ENCODE assay signal across 1 cellular context in the genomic region with DNA sequence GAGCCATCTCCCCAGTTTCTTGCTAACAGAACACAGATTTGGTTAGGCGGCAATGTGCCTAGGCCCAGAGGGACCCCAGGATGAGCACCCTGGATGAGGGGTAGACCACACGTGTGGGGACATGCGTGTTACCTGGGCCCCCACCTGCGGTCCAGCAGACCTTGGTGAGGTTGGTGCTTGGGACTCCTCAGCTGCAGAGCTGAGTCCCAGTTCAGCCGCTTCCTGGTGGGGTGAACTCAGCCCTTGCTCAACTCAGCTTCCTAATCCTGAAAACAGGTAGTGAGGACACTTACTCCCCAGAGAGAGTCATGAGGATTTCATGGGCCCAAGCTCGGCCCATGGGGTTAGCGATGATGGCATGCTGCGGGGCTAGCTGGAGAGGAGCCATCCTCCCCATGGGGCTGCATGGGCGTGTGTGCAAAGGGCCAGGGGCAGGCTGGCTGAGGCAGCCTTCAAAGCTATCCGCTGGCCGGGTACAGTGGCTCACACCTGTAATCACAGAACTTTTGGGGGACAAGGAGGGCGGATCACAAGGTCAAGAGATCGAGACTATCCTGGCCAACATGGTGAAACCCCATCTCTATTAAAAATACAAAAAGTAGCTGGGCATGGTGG.
TF ChIP-seq lines count a peak whose summit lies in the region.

No MANE protein-coding gene starts in this region.

TF ChIP-seq in WTC11, 78 proteins besides CTCF, POLR2A, EP300 and RAD21 (continued from another document):
- TF ChIP-seq, protein P1, sequence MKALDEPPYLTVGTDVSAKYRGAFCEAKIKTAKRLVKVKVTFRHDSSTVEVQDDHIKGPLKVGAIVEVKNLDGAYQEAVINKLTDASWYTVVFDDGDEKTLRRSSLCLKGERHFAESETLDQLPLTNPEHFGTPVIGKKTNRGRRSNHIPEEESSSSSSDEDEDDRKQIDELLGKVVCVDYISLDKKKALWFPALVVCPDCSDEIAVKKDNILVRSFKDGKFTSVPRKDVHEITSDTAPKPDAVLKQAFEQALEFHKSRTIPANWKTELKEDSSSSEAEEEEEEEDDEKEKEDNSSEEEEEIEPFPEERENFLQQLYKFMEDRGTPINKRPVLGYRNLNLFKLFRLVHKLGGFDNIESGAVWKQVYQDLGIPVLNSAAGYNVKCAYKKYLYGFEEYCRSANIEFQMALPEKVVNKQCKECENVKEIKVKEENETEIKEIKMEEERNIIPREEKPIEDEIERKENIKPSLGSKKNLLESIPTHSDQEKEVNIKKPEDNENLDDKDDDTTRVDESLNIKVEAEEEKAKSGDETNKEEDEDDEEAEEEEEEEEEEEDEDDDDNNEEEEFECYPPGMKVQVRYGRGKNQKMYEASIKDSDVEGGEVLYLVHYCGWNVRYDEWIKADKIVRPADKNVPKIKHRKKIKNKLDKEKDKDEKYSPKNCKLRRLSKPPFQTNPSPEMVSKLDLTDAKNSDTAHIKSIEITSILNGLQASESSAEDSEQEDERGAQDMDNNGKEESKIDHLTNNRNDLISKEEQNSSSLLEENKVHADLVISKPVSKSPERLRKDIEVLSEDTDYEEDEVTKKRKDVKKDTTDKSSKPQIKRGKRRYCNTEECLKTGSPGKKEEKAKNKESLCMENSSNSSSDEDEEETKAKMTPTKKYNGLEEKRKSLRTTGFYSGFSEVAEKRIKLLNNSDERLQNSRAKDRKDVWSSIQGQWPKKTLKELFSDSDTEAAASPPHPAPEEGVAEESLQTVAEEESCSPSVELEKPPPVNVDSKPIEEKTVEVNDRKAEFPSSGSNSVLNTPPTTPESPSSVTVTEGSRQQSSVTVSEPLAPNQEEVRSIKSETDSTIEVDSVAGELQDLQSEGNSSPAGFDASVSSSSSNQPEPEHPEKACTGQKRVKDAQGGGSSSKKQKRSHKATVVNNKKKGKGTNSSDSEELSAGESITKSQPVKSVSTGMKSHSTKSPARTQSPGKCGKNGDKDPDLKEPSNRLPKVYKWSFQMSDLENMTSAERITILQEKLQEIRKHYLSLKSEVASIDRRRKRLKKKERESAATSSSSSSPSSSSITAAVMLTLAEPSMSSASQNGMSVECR (CRISPR knock-in tag; IDR thresholded peaks at IDR 0.05; ENCODE audit: borderline replicate concordance) = no peak
TF ChIP-seq in WTC11: peak in this region for 1.
